In the genomic region with DNA sequence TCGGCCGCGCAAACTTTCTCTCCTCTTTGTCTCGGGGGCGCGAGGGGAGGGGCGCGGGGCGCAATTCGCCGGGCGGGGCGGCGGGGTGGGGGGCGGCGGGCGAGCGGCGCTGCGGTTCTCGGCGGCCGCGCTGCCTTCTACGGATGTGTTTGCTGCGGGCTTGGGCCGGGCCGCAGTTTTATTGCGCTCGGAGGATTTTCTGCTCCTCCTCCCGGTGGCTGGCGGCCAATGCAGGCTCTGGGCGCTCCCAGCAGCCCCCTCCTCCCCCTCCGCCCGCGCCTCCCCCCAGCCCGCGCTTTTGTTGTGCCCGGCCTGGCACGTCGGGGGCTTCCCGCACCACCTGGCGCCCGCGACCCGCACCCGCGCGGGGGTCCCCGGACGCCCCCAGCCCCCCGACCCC, we compare ENCODE assay signal across 9 cellular contexts. TPM values are rescaled to one million over a fixed set of nuclear protein-coding genes. Genes with fewer than 3 reads are reported as not detected.
A peak's percentile ranks its signal among the peaks of the same experiment; 100 is the strongest.
DNase-seq lines count a peak whose midpoint lies in the region; ATAC-seq and TF ChIP-seq lines count a peak whose summit lies in the region.
"Had no signal": no experiment of that assay in that cellular context is flagged by ENCODE, and none has a peak within 500 bp of the region (broad histone marks: within the 10 kb centered on the region; RNA-seq: fewer than 3 reads in every experiment).

A gene with protein sequence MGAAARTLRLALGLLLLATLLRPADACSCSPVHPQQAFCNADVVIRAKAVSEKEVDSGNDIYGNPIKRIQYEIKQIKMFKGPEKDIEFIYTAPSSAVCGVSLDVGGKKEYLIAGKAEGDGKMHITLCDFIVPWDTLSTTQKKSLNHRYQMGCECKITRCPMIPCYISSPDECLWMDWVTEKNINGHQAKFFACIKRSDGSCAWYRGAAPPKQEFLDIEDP (minus strand): TSS at position 154 of the 400 bp plus-strand sequence. CDS start 299 bp downstream, outside the sequence.

- no peak for ATAC-seq in HG03457 (IDR thresholded peaks at IDR 0.05; ENCODE audit: unreplicated experiment)

- no peak within 1 kb of the TSS for H3K9ac ChIP-seq in liver (ENCODE audit: low read depth in 1 of 2, low read length in 2 of 2)

- no peak for TF ChIP-seq RAD21 in liver (IDR thresholded peaks at IDR 0.05)

- WGBS in liver = 2% methylated on average over 52 of the region's 52 CpGs

- peak; percentile 19 for TF ChIP-seq CTCF in liver (IDR thresholded peaks at IDR 0.05; ENCODE audit: low read depth, low read length, missing input control)

- H3K9me3 ChIP-seq in liver (ENCODE audit: control insufficient read depth in 4 of 4, low read length in 3 of 4) = no peaks in the 10 kb centered on the region

- no peaks in the 10 kb centered on the region for H3K36me3 ChIP-seq in liver (ENCODE audit: control insufficient read depth in 4 of 4, insufficient read depth in 3 of 4, low read depth in 1 of 4, low read length in 3 of 4)

- DNase-seq in DMS153 treated with DMSO at 0.1 percent for 48 hours (lab: John Stamatoyannopoulos, UW; ENCODE audit: unreplicated experiment) (peak; percentile 30), DMS153 (lab: John Stamatoyannopoulos, UW) (no peak), NCI-H510A treated with DMSO at 0.1 percent for 48 hours (lab: John Stamatoyannopoulos, UW) (peak; percentile 62), dermis microvascular lymphatic vessel endothelial cell (ENCODE audit: low read depth in 2 of 2) (peak; percentile 73 to 91)
- peak; percentile 56 to 67 for DNase-seq in activated CD4-positive, alpha-beta T cell treated with anti-CD3 and anti-CD28 coated beads, Interleukin-2, amount 50 U/mL, for 48 hours
- DNase-seq in stimulated activated CD4-positive, alpha-beta T cell treated with anti-CD3 and anti-CD28 coated beads, Interleukin-2, amount 100 ng/mL, for 48 hours = peak; percentile 40 to 66

- peak within 1 kb of the TSS; percentile 81 to 88 for H3K27ac ChIP-seq in liver (ENCODE audit: low read depth in 1 of 2, low read length in 2 of 2)
- H3K27ac ChIP-seq: 22Rv1 had no signal

- no peaks in the 10 kb centered on the region for H3K27me3 ChIP-seq in liver (ENCODE audit: control insufficient read depth in 4 of 4, insufficient read depth in 4 of 4, low read length in 3 of 4)

- H3K4me3 ChIP-seq in liver (ENCODE audit: low read depth in 1 of 3, low read length in 3 of 3) = peak within 1 kb of the TSS; percentile 37 to 67 (median 64)

- peaks cover 10 to 16% (median 13%) of the 10 kb centered on the region in 4 donors for H3K4me1 ChIP-seq in liver (ENCODE audit: control insufficient read depth in 4 of 4, insufficient read depth in 4 of 4, low read length in 3 of 4)

TF ChIP-seq in liver, 16 proteins besides CTCF, POLR2A, EP300 and RAD21:
- TF ChIP-seq JUND (IDR thresholded peaks at IDR 0.05) = no peak
- no peak for TF ChIP-seq SP1 (IDR thresholded peaks at IDR 0.05)
- TF ChIP-seq, protein P1, sequence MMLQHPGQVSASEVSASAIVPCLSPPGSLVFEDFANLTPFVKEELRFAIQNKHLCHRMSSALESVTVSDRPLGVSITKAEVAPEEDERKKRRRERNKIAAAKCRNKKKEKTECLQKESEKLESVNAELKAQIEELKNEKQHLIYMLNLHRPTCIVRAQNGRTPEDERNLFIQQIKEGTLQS (IDR thresholded peaks at IDR 0.05) = no peak
- no peak for TF ChIP-seq HNF4G (IDR thresholded peaks at IDR 0.05)
- no peak for TF ChIP-seq GABPA (IDR thresholded peaks at IDR 0.05 in 1 of 2, conservative IDR thresholded peaks at IDR 0.05 in 1 of 2)
- TF ChIP-seq, protein P2, sequence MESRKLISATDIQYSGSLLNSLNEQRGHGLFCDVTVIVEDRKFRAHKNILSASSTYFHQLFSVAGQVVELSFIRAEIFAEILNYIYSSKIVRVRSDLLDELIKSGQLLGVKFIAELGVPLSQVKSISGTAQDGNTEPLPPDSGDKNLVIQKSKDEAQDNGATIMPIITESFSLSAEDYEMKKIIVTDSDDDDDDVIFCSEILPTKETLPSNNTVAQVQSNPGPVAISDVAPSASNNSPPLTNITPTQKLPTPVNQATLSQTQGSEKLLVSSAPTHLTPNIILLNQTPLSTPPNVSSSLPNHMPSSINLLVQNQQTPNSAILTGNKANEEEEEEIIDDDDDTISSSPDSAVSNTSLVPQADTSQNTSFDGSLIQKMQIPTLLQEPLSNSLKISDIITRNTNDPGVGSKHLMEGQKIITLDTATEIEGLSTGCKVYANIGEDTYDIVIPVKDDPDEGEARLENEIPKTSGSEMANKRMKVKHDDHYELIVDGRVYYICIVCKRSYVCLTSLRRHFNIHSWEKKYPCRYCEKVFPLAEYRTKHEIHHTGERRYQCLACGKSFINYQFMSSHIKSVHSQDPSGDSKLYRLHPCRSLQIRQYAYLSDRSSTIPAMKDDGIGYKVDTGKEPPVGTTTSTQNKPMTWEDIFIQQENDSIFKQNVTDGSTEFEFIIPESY (IDR thresholded peaks at IDR 0.05) = no peak
- no peak for TF ChIP-seq TAF1 (conservative IDR thresholded peaks at IDR 0.05)
- no peak for TF ChIP-seq FOXA1 (IDR thresholded peaks at IDR 0.05)
- TF ChIP-seq RXRA (IDR thresholded peaks at IDR 0.05) = no peak
- no peak for TF ChIP-seq FOXA2 (IDR thresholded peaks at IDR 0.05)
- no peak for TF ChIP-seq YY1 (IDR thresholded peaks at IDR 0.05)
- TF ChIP-seq HNF4A (conservative IDR thresholded peaks at IDR 0.05) = no peak
- TF ChIP-seq, protein P3, sequence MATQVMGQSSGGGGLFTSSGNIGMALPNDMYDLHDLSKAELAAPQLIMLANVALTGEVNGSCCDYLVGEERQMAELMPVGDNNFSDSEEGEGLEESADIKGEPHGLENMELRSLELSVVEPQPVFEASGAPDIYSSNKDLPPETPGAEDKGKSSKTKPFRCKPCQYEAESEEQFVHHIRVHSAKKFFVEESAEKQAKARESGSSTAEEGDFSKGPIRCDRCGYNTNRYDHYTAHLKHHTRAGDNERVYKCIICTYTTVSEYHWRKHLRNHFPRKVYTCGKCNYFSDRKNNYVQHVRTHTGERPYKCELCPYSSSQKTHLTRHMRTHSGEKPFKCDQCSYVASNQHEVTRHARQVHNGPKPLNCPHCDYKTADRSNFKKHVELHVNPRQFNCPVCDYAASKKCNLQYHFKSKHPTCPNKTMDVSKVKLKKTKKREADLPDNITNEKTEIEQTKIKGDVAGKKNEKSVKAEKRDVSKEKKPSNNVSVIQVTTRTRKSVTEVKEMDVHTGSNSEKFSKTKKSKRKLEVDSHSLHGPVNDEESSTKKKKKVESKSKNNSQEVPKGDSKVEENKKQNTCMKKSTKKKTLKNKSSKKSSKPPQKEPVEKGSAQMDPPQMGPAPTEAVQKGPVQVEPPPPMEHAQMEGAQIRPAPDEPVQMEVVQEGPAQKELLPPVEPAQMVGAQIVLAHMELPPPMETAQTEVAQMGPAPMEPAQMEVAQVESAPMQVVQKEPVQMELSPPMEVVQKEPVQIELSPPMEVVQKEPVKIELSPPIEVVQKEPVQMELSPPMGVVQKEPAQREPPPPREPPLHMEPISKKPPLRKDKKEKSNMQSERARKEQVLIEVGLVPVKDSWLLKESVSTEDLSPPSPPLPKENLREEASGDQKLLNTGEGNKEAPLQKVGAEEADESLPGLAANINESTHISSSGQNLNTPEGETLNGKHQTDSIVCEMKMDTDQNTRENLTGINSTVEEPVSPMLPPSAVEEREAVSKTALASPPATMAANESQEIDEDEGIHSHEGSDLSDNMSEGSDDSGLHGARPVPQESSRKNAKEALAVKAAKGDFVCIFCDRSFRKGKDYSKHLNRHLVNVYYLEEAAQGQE (IDR thresholded peaks at IDR 0.05) = no peak

RNA-seq across cellular contexts. Expression of the gene that starts here (rescaled TPM):
- 34.5 and 112 TPM in 2 replicates for total RNA-seq in dermis microvascular lymphatic vessel endothelial cell
- 10 to 100 TPM in 1 of 2 donors, 1 to 10 TPM in 1; 9.5 to 10.6 TPM for total RNA-seq in liver
- 10 to 100 TPM in 1 of 2 donors, 1 to 10 TPM in 1; 8.9 to 37.6 TPM for polyA plus RNA-seq in liver
